ENCODE assay signal across 1 cellular context in genomic region chr5:115553082-115553481, GRCh38.
TF ChIP-seq lines count a peak whose summit lies in the region.

No MANE protein-coding gene starts in this region.

TF ChIP-seq in IMR-90, 13 proteins besides CTCF, POLR2A, EP300 and RAD21:
- TF ChIP-seq USF2 (IDR thresholded peaks at IDR 0.05; ENCODE audit: low read depth, low read length) (no peak), FOS (IDR thresholded peaks at IDR 0.05; ENCODE audit: low read depth, low read length) (no peak), CHD1 (IDR thresholded peaks at IDR 0.05; ENCODE audit: low read depth, low read length) (no peak), MAFK (IDR thresholded peaks at IDR 0.05; ENCODE audit: low read depth, low read length) (peak; percentile 90), RCOR1 (IDR thresholded peaks at IDR 0.05; ENCODE audit: insufficient replicate concordance, low read length) (no peak), MXI1 (IDR thresholded peaks at IDR 0.05; ENCODE audit: borderline replicate concordance, low read depth, low read length) (no peak), NFE2L2 (IDR thresholded peaks at IDR 0.05; ENCODE audit: low read depth, low read length) (no peak), SMC3 (IDR thresholded peaks at IDR 0.05; ENCODE audit: low read depth, low read length) (no peak), CEBPB (IDR thresholded peaks at IDR 0.05; ENCODE audit: low read depth, low read length) (peak; percentile 63; the same call in 1 of the 2 replicates), MAZ (IDR thresholded peaks at IDR 0.05; ENCODE audit: borderline replicate concordance, low read depth, low read length) (no peak)
TF ChIP-seq in IMR-90: peak in this region for 2.
